ENCODE assay signal across 36 cellular contexts in genomic region chr4:76267811-76268210, GRCh38.
"Had no signal": no experiment of that assay in that cellular context is flagged by ENCODE, and none has a peak within 500 bp of the region (broad histone marks: within the 10 kb centered on the region; RNA-seq: fewer than 3 reads in every experiment).

No MANE protein-coding gene starts in this region.

- H3K4me3 ChIP-seq: MG63 had no signal

- H3K9ac ChIP-seq: KMS-11 had no signal

- DNase-seq: Karpas-422, Kasumi-1, KG1, MG63, MM.1S, MV-4-11, NCI-H1048, NCI-H1092, NCI-H1092 treated with DMSO at 0.1 percent for 48 hours, NCI-H1105, NCI-H1105 treated with DMSO at 0.1 percent for 48 hours, NCI-H1417, NCI-H1417 treated with DMSO at 0.1 percent for 48 hours, NCI-H1436, NCI-H1436 treated with DMSO at 0.1 percent for 48 hours, NCI-H146, NCI-H1694, NCI-H1694 treated with DMSO at 0.1 percent for 48 hours, NCI-H187, NCI-H187 treated with DMSO at 0.1 percent for 48 hours, NCI-H1930, NCI-H2029, NCI-H2029 treated with DMSO at 0.1 percent for 48 hours, NCI-H2081, NCI-H2081 treated with DMSO at 0.1 percent for 48 hours, NCI-H2107, NCI-H2171, NCI-H2171 treated with DMSO at 0.1 percent for 48 hours, NCI-H2227 treated with DMSO at 0.1 percent for 48 hours, NCI-H226, NCI-H345, NCI-H446, NCI-H446 treated with DMSO at 0.1 percent for 48 hours, NCI-H510A, NCI-H510A treated with DMSO at 0.1 percent for 48 hours had no signal

- H3K9me3 ChIP-seq: MG63 had no signal

- H3K27ac ChIP-seq: KMS-11 had no signal

- H3K36me3 ChIP-seq: MG63 had no signal
